In genomic region chr5:178585465-178585864, GRCh38 we compare ENCODE assay signal across 9 cellular contexts. TPM values are rescaled to one million over a fixed set of nuclear protein-coding genes. Genes with fewer than 3 reads are reported as not detected.
DNase-seq lines count a peak whose midpoint lies in the region; ATAC-seq, FAIRE-seq and TF ChIP-seq lines count a peak whose summit lies in the region.
"Not testable (repeated sequence)": the region's sequence is repeated elsewhere in the genome, so short reads cannot be mapped to it uniquely, and the experiment has no call there.
"Had no signal": no experiment of that assay in that cellular context is flagged by ENCODE, and none has a peak within 500 bp of the region (broad histone marks: within the 10 kb centered on the region; RNA-seq: fewer than 3 reads in every experiment).

No MANE protein-coding gene starts in this region.

- not testable (repeated sequence) for H3K4me2 ChIP-seq in trophoblast cell (ENCODE audit: low read length)

- not testable (repeated sequence) for H3K4me1 ChIP-seq in Caco-2; trophoblast cell (ENCODE audit: control insufficient read depth in 1 of 2, insufficient read depth in 2 of 2, low read length in 2 of 2)

- not testable (repeated sequence) for H3K27ac Mint-ChIP-seq in Caco-2 (ENCODE audit: unreplicated experiment); effector memory CD8-positive, alpha-beta T cell; stimulated activated effector memory CD8-positive, alpha-beta T cell treated with anti-CD3 and anti-CD28 coated beads, Interleukin-12 subunit alpha, Interleukin-12 subunit beta, amount 100 ng/mL, for 72 hours

- not testable (repeated sequence) for H3K18ac ChIP-seq in trophoblast cell (ENCODE audit: low read length)

- H4K91ac ChIP-seq in trophoblast cell (ENCODE audit: low read depth, low read length) = not testable (repeated sequence)

- H2BK12ac ChIP-seq in trophoblast cell (ENCODE audit: low read length) = not testable (repeated sequence)

- peak; percentile 92 for FAIRE-seq in H54 (lab: Jason Lieb, UNC)

- not testable (repeated sequence) for H4K12ac ChIP-seq in trophoblast cell (ENCODE audit: low read depth, low read length)

- not testable (repeated sequence) for H3K14ac ChIP-seq in trophoblast cell (ENCODE audit: low read length)

- not testable (repeated sequence) for H3K27me3 ChIP-seq in Caco-2 (replicated peaks; ENCODE audit: control insufficient read depth, insufficient read depth, low read length)
- peaks cover 17% of the 10 kb centered on the region for H3K27me3 ChIP-seq in trophoblast cell (ENCODE audit: insufficient read depth, low read length)

- not testable (repeated sequence) for BruUV-seq in Caco-2 (replicated peaks; lab: Mats Ljungman, UMichigan)

- WGBS in trophoblast cell (ENCODE audit: extremely low coverage, insufficient coverage, insufficient read length) = no CpG with 5 or more reads among the region's 11 CpGs

- H3K4me3 Mint-ChIP-seq in Caco-2 (ENCODE audit: unreplicated experiment); effector memory CD8-positive, alpha-beta T cell; stimulated activated effector memory CD8-positive, alpha-beta T cell treated with anti-CD3 and anti-CD28 coated beads, Interleukin-12 subunit alpha, Interleukin-12 subunit beta, amount 100 ng/mL, for 72 hours: not testable (repeated sequence)

- not testable (repeated sequence) for H3K23ac ChIP-seq in trophoblast cell (ENCODE audit: low read length)

- not testable (repeated sequence) for H3K79me2 ChIP-seq in trophoblast cell (ENCODE audit: control insufficient read depth, insufficient read depth, low read length, poor library complexity)

- H3K4me3 ChIP-seq in Caco-2 (ENCODE audit: low read depth, low read length); NB4 (ENCODE audit: low read depth, low read length): not testable (repeated sequence)
- peak overlapping the region; percentile 0 for H3K4me3 ChIP-seq in trophoblast cell (ENCODE audit: low read depth, low read length)

- H2AFZ ChIP-seq in trophoblast cell (ENCODE audit: insufficient read depth, low read length, poor library complexity) = not testable (repeated sequence)

- not testable (repeated sequence) for H3K4me1 Mint-ChIP-seq in Caco-2 (ENCODE audit: low read depth, unreplicated experiment); effector memory CD8-positive, alpha-beta T cell (ENCODE audit: low read depth in 2 of 2); stimulated activated effector memory CD8-positive, alpha-beta T cell treated with anti-CD3 and anti-CD28 coated beads, Interleukin-12 subunit alpha, Interleukin-12 subunit beta, amount 100 ng/mL, for 72 hours

- not testable (repeated sequence) for ATAC-seq in effector memory CD8-positive, alpha-beta T cell (replicated peaks)
- ATAC-seq in stimulated activated effector memory CD8-positive, alpha-beta T cell treated with anti-CD3 and anti-CD28 coated beads, Interleukin-12 subunit alpha, Interleukin-12 subunit beta, amount 100 ng/mL, for 72 hours = peak; percentile 78

- H4K8ac ChIP-seq in trophoblast cell (ENCODE audit: low read depth, low read length) = not testable (repeated sequence)

- not testable (repeated sequence) for H3K79me1 ChIP-seq in trophoblast cell (ENCODE audit: low read length)

- TF ChIP-seq CTCF in Caco-2 (IDR thresholded peaks at IDR 0.05; ENCODE audit: insufficient read depth in 1 of 2, low read depth in 1 of 2, low read length in 1 of 2, severe bottlenecking in 1 of 2, unreplicated experiment in 1 of 2); NB4 (IDR thresholded peaks at IDR 0.05; ENCODE audit: low read depth, low read length): not testable (repeated sequence)

- not testable (repeated sequence) for H3K27me3 Mint-ChIP-seq in Caco-2 (ENCODE audit: insufficient read depth, unreplicated experiment)
- peaks cover 44 to 70% of the 10 kb centered on the region in 2 donors for H3K27me3 Mint-ChIP-seq in effector memory CD8-positive, alpha-beta T cell

- not testable (repeated sequence) for H2BK5ac ChIP-seq in trophoblast cell (ENCODE audit: low read depth, low read length, poor library complexity)

- intact Hi-C loops in Caco-2 (cut with micrococcal nuclease; ENCODE audit: unreplicated experiment) = not testable (repeated sequence)

- not testable (repeated sequence) for H3K9ac ChIP-seq in trophoblast cell (ENCODE audit: low read length)

- H3K36me3 ChIP-seq in Caco-2 (ENCODE audit: control insufficient read depth, insufficient read depth, low read length); trophoblast cell (ENCODE audit: control insufficient read depth in 1 of 2, insufficient read depth in 2 of 2, low read length in 2 of 2): not testable (repeated sequence)

- H3K36me3 Mint-ChIP-seq in Caco-2 (ENCODE audit: insufficient read depth, unreplicated experiment); effector memory CD8-positive, alpha-beta T cell (ENCODE audit: insufficient read depth); stimulated activated effector memory CD8-positive, alpha-beta T cell treated with anti-CD3 and anti-CD28 coated beads, Interleukin-12 subunit alpha, Interleukin-12 subunit beta, amount 100 ng/mL, for 72 hours: not testable (repeated sequence)

- not testable (repeated sequence) for TF ChIP-seq POLR2A in H54 (IDR thresholded peaks at IDR 0.05; ENCODE audit: low read depth, low read length); NB4 (IDR thresholded peaks at IDR 0.05; ENCODE audit: extremely low read depth, insufficient read length)

- H2BK120ac ChIP-seq in trophoblast cell (ENCODE audit: insufficient read depth, low read length, poor library complexity) = not testable (repeated sequence)

- not testable (repeated sequence) for H2AK5ac ChIP-seq in trophoblast cell (ENCODE audit: low read length)

- H3K9me3 Mint-ChIP-seq in Caco-2 (ENCODE audit: unreplicated experiment); effector memory CD8-positive, alpha-beta T cell; stimulated activated effector memory CD8-positive, alpha-beta T cell treated with anti-CD3 and anti-CD28 coated beads, Interleukin-12 subunit alpha, Interleukin-12 subunit beta, amount 100 ng/mL, for 72 hours: not testable (repeated sequence)

- DNase-seq in Caco-2 (peak; percentile 43 to 80), H54 (ENCODE audit: insufficient read length, low spot score) (peak; percentile 50), NB4 (ENCODE audit: low read depth) (peak; percentile 51), hepatic stellate cell (ENCODE audit: low spot score) (peak; percentile 61), trophoblast cell (peak in 1 of 2 donors; percentile 6)
- DNase-seq in activated CD4-positive, alpha-beta T cell treated with anti-CD3 and anti-CD28 coated beads, Interleukin-2, amount 50 U/mL, for 24 hours (ENCODE audit: low read depth in 1 of 2, low spot score in 1 of 2) = peak; percentile 24 to 56
- peak; percentile 20 to 32 (median 22) for DNase-seq in effector memory CD8-positive, alpha-beta T cell
- peak; percentile 28 to 77 for DNase-seq in stimulated activated effector memory CD8-positive, alpha-beta T cell treated with anti-CD3 and anti-CD28 coated beads, Interleukin-12 subunit alpha, Interleukin-12 subunit beta, amount 100 ng/mL, for 72 hours (ENCODE audit: low spot score in 2 of 2)

- POLR2A ChIA-PET in Caco-2 (lab: Charles Lee) = not testable (repeated sequence)

- H3K27ac ChIP-seq in trophoblast cell (ENCODE audit: low read depth, low read length) = not testable (repeated sequence)

- CTCF ChIA-PET in Caco-2 (lab: Charles Lee) = not testable (repeated sequence)

- not testable (repeated sequence) for H3K4ac ChIP-seq in trophoblast cell (ENCODE audit: low read depth, low read length)

- not testable (repeated sequence) for H3K9me3 ChIP-seq in Caco-2; trophoblast cell (ENCODE audit: insufficient read depth, low read depth, low read length)

RNA-seq across cellular contexts. Expression of gene COL23A1, which starts 4.7 kb away (rescaled TPM):
- total RNA-seq in Caco-2 (2022) = 0.09 and 0.18 TPM in 2 replicates
- polyA plus RNA-seq in trophoblast cell (2013) = 0.73 and 1.0 TPM in 2 replicates
- total RNA-seq: HFFc6 had no signal

RNA-seq across cellular contexts. Expression of gene CLK4, which starts 41.4 kb away (rescaled TPM):
- 26.3 and 26.5 TPM in 2 replicates for total RNA-seq in Caco-2 (2022)
- polyA plus RNA-seq in trophoblast cell (2013) = 9.8 and 10.2 TPM in 2 replicates
